In genomic region chr15:94671845-94672524, GRCh38 we compare ENCODE assay signal across 12 cellular contexts.
DNase-seq lines count a peak whose midpoint lies in the region; ATAC-seq lines count a peak whose summit lies in the region.
"Had no signal": no experiment of that assay in that cellular context is flagged by ENCODE, and none has a peak within 500 bp of the region (broad histone marks: within the 10 kb centered on the region; RNA-seq: fewer than 3 reads in every experiment).

No MANE protein-coding gene starts in this region.

- no peaks in the 10 kb centered on the region for H3K36me3 Mint-ChIP-seq in activated CD4-positive, alpha-beta T cell treated with anti-CD3 and anti-CD28 coated beads for 36 hours (ENCODE audit: low read depth)

- H3K4me3 Mint-ChIP-seq in activated CD4-positive, alpha-beta T cell treated with anti-CD3 and anti-CD28 coated beads for 36 hours: no peak overlapping the region

- H3K27me3 ChIP-seq in H7 (ENCODE audit: control insufficient read depth, insufficient read depth, low read length): no peaks in the 10 kb centered on the region
- H3K27me3 ChIP-seq: ascending aorta had no signal

- no peak for ATAC-seq in activated CD4-positive, alpha-beta T cell treated with anti-CD3 and anti-CD28 coated beads for 36 hours

- H3K9me3 Mint-ChIP-seq in activated CD4-positive, alpha-beta T cell treated with anti-CD3 and anti-CD28 coated beads for 36 hours (ENCODE audit: low read depth): no peaks in the 10 kb centered on the region

- in situ Hi-C loops in SK-MEL-5 (cut with HindIII; ENCODE audit: low pct_unique_long_range_greater_than_20kb, low sequenced_read_pairs): no loop called here

- POLR2A ChIA-PET in activated CD4-positive, alpha-beta T cell treated with anti-CD3 and anti-CD28 coated beads for 36 hours (lab: Charles Lee): interaction anchor here (0.6 kb wide), 1 partner anchor 88 kb away, joined by 3 read pairs; no protein-coding TSS in a partner anchor

- H3K4me3 ChIP-seq in H7 (ENCODE audit: insufficient read depth, low read depth, low read length): no peak overlapping the region
- H3K4me3 ChIP-seq: ascending aorta had no signal

- DNase-seq in H7 (peak; percentile 68), SK-MEL-5 (ENCODE audit: low read depth, low spot score) (peak; percentile 47), hippocampal formation (lab: John Stamatoyannopoulos, UW) (peak; percentile 5 to 6), pulmonary artery endothelial cell (ENCODE audit: low read depth, low spot score) (peak; percentile 11), MV-4-11 (lab: John Stamatoyannopoulos, UW) (no peak), AML-193 (lab: John Stamatoyannopoulos, UW) (no peak), NCI-H446 (lab: John Stamatoyannopoulos, UW) (no peak)
- no peak for DNase-seq in activated CD4-positive, alpha-beta T cell treated with anti-CD3 and anti-CD28 coated beads for 36 hours
- DNase-seq: activated CD4-positive, alpha-beta T cell treated with anti-CD3 and anti-CD28 coated beads for 4 hours; NCI-H226; stimulated activated CD4-positive, alpha-beta T cell treated with anti-CD3 and anti-CD28 coated beads, Interleukin-4, amount 100 ng/mL, for 4 hours had no signal

- peaks cover 6% of the 10 kb centered on the region for H3K27me3 Mint-ChIP-seq in activated CD4-positive, alpha-beta T cell treated with anti-CD3 and anti-CD28 coated beads for 36 hours

- no peaks in the 10 kb centered on the region for H3K4me1 Mint-ChIP-seq in activated CD4-positive, alpha-beta T cell treated with anti-CD3 and anti-CD28 coated beads for 36 hours

- CTCF ChIA-PET in activated CD4-positive, alpha-beta T cell treated with anti-CD3 and anti-CD28 coated beads for 36 hours (lab: Charles Lee): interaction anchor here (0.6 to 0.9 kb wide), 4 partner anchors 8 to 619 kb away, joined by 3 to 5 read pairs (median 3); no protein-coding TSS in a partner anchor

- H3K27ac Mint-ChIP-seq in activated CD4-positive, alpha-beta T cell treated with anti-CD3 and anti-CD28 coated beads for 36 hours: no peak overlapping the region

- intact Hi-C loops in activated CD4-positive, alpha-beta T cell treated with anti-CD3 and anti-CD28 coated beads for 36 hours (cut with DNase I, micrococcal nuclease): loop anchor here in 1 of 2 experiments (2.0 kb wide), 1 partner anchor 621 kb away; no protein-coding TSS in a partner anchor

- no peaks in the 10 kb centered on the region for H3K36me3 ChIP-seq in H7 (replicated peaks; ENCODE audit: control insufficient read depth, insufficient read depth, low read length)
- H3K36me3 ChIP-seq: ascending aorta had no signal

Comparison
In these comparisons a context has a peak if more than half of its experiments do, and no peak if none do; other contexts are left out.
1. DNase-seq: peak in H7 (single experiment), SK-MEL-5 (single experiment), hippocampal formation (2 of 2) and pulmonary artery endothelial cell (single experiment); none in MV-4-11 (single experiment), AML-193 (0 of 2), NCI-H446 (0 of 2) and activated CD4-positive, alpha-beta T cell treated with anti-CD3 and anti-CD28 coated beads for 36 hours (single experiment).